In the genomic region with DNA sequence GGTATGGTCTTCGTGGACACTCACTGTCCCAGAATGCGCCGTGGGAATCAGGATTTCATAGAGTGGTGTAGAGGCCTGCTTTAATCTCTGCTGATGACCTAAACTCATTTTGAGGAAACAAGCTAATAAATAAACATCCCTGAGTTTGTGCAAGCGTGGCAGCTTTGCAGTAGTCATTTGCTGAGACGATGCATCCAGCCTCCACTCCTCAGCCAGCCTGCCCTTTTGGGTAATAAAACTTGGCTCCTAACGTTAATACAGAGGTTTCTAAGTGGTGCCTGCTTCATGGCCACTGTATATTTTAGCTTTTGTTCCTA, we compare ENCODE assay signal across 8 cellular contexts. TPM values are rescaled to one million over a fixed set of nuclear protein-coding genes. Genes with fewer than 3 reads are reported as not detected.
DNase-seq lines count a peak whose midpoint lies in the region; ATAC-seq and TF ChIP-seq lines count a peak whose summit lies in the region.

No MANE protein-coding gene starts in this region.

- peaks cover 5% of the 10 kb centered on the region for H3K79me1 ChIP-seq in mesendoderm (ENCODE audit: low read length)

- H3K4ac ChIP-seq in mesendoderm (ENCODE audit: low read depth, low read length), result no peak overlapping the region

- peak overlapping the region; percentile 83 for H3K27ac Mint-ChIP-seq in stimulated activated naive CD8-positive, alpha-beta T cell treated with anti-CD3 and anti-CD28 coated beads, Interleukin-15, Interleukin-2, amounts not matched to agents 100 ng/mL and 50 ng/mL, for 24 hours

- H3K79me2 ChIP-seq in mesendoderm (ENCODE audit: control insufficient read depth, insufficient read depth, low read length), result no peaks in the 10 kb centered on the region

- peak overlapping the region; percentile 63 for H3K4me3 ChIP-seq in astrocyte of the cerebellum (ENCODE audit: low read depth, low read length)
- no peak overlapping the region for H3K4me3 ChIP-seq in mesendoderm (ENCODE audit: low read length)

- H3K4me1 ChIP-seq in mesendoderm (ENCODE audit: control insufficient read depth, low read depth, low read length), result no peaks in the 10 kb centered on the region

- no peaks in the 10 kb centered on the region for H3K36me3 ChIP-seq in mesendoderm (ENCODE audit: control insufficient read depth, insufficient read depth, low read length)

- peaks cover 46% of the 10 kb centered on the region for H3K36me3 Mint-ChIP-seq in stimulated activated naive CD8-positive, alpha-beta T cell treated with anti-CD3 and anti-CD28 coated beads, Interleukin-15, Interleukin-2, amounts not matched to agents 100 ng/mL and 50 ng/mL, for 24 hours (ENCODE audit: low read depth)

- H2BK120ac ChIP-seq in mesendoderm (ENCODE audit: low read depth, low read length), result no peak overlapping the region

- H4K8ac ChIP-seq in mesendoderm (ENCODE audit: low read depth, low read length), result no peak overlapping the region

- no peak overlapping the region for H4K5ac ChIP-seq in mesendoderm (ENCODE audit: low read length)

- no peaks in the 10 kb centered on the region for H3K27me3 ChIP-seq in mesendoderm (ENCODE audit: insufficient read depth, low read length, poor library complexity)

- H3K4me2 ChIP-seq in mesendoderm (ENCODE audit: low read length), result peak overlapping the region; percentile 83

- in situ Hi-C loops in astrocyte of the cerebellum (cut with HindIII; ENCODE audit: low sequenced_read_pairs), result no loop called here

- no peaks in the 10 kb centered on the region for H3K9me3 Mint-ChIP-seq in stimulated activated naive CD8-positive, alpha-beta T cell treated with anti-CD3 and anti-CD28 coated beads, Interleukin-15, Interleukin-2, amounts not matched to agents 100 ng/mL and 50 ng/mL, for 24 hours

- no peaks in the 10 kb centered on the region for H3K27me3 Mint-ChIP-seq in stimulated activated naive CD8-positive, alpha-beta T cell treated with anti-CD3 and anti-CD28 coated beads, Interleukin-15, Interleukin-2, amounts not matched to agents 100 ng/mL and 50 ng/mL, for 24 hours

- WGBS in mesendoderm (ENCODE audit: extremely low coverage, insufficient coverage, low lambda C conversion rate), result no CpG with 5 or more reads among the region's 6 CpGs

- peaks cover 71% of the 10 kb centered on the region for H3K4me1 Mint-ChIP-seq in stimulated activated naive CD8-positive, alpha-beta T cell treated with anti-CD3 and anti-CD28 coated beads, Interleukin-15, Interleukin-2, amounts not matched to agents 100 ng/mL and 50 ng/mL, for 24 hours (ENCODE audit: low read depth)

- peak overlapping the region; percentile 85 for H3K56ac ChIP-seq in mesendoderm (ENCODE audit: low read length)

- H2AK5ac ChIP-seq in mesendoderm (ENCODE audit: low read length), result no peak overlapping the region

- H3K23ac ChIP-seq in mesendoderm (ENCODE audit: low read length), result peak overlapping the region; percentile 51

- H2BK15ac ChIP-seq in mesendoderm (replicated peaks; ENCODE audit: low read depth), result no peak overlapping the region

- no peak overlapping the region for H3K18ac ChIP-seq in mesendoderm (ENCODE audit: low read length)

- peak overlapping the region; percentile 70 for H3K9ac ChIP-seq in mesendoderm (ENCODE audit: low read length)

- no peak for ATAC-seq in stimulated activated naive CD8-positive, alpha-beta T cell treated with anti-CD3 and anti-CD28 coated beads, Interleukin-15, Interleukin-2, amounts not matched to agents 100 U/mL and 50 U/mL, for 24 hours
- ATAC-seq in HG03460 (IDR thresholded peaks at IDR 0.05; ENCODE audit: unreplicated experiment), result no peak
- ATAC-seq in HG02973 (IDR thresholded peaks at IDR 0.05; ENCODE audit: unreplicated experiment), result no peak
- ATAC-seq in HG02763 (IDR thresholded peaks at IDR 0.05; ENCODE audit: unreplicated experiment), result no peak

- H2BK5ac ChIP-seq in mesendoderm (ENCODE audit: low read length), result no peak overlapping the region

- no peak for DNase-seq in stimulated activated naive CD8-positive, alpha-beta T cell treated with anti-CD3 and anti-CD28 coated beads, Interleukin-15, Interleukin-2, amounts not matched to agents 100 U/mL and 50 U/mL, for 24 hours
- DNase-seq in astrocyte of the cerebellum (ENCODE audit: low read depth) (no peak), mesendoderm (no peak), GM03348 (ENCODE audit: low spot score) (no peak)

- TF ChIP-seq CTCF in astrocyte of the cerebellum (IDR thresholded peaks at IDR 0.05; ENCODE audit: low read depth, low read length, missing control alignments), result no peak

- peak overlapping the region; percentile 89 for H3K4me3 Mint-ChIP-seq in stimulated activated naive CD8-positive, alpha-beta T cell treated with anti-CD3 and anti-CD28 coated beads, Interleukin-15, Interleukin-2, amounts not matched to agents 100 ng/mL and 50 ng/mL, for 24 hours

- no peak overlapping the region for H3K27ac ChIP-seq in mesendoderm (ENCODE audit: low read depth, low read length)

RNA-seq across cellular contexts. Expression of a gene that starts 1.3 kb away (rescaled TPM):
- polyA plus RNA-seq in mesendoderm (2013, experiment 1 of 2), result 1.9 TPM
- 1.7 TPM for polyA plus RNA-seq in mesendoderm (2013, experiment 2 of 2)

RNA-seq across cellular contexts. Expression of a gene that starts 1.5 kb away (rescaled TPM):
- polyA plus RNA-seq in mesendoderm (2013, experiment 1 of 2), result 0.41 TPM
- polyA plus RNA-seq in mesendoderm (2013, experiment 2 of 2), result 0.56 TPM
